Comparison of ENCODE assay signal across 22 cellular contexts in the genomic region with DNA sequence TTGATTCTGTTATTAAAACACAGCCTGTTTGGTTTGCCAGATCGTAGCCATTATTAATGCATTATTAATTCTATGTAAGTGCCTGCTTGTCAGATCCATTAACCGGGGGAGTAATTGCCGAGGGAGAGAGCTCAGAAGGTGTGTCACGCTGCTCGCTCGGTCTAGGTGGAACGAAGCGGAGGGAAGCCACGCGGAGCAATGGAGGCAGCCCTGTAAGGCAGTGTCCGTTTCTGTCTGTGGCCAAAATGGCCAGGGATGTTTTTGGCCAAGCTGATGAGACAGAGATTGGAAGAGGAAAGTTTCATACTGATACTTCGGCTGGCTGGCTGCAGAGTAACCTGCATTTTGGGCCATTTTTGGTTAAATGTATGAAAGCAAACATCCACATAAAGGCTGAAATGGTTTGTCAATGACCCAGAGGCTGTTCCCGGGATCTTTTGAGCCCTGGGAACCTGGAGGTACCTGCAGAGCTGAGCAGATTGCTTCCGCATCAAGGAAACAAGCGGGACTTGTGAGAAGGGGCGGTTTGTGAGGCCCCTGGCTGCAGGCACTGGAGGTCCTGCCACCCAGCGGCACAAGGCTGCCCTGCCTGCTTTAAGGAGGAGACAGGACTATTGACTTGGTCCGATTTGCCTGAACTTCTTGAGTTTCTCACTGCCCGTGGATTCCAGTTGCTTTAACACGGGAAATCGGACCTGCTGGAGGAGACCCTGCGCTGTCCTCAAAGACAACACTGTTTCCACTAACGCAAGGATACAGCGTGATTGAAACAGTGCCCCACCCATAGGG.
A peak's percentile ranks its signal among the peaks of the same experiment; 100 is the strongest.
DNase-seq lines count a peak whose midpoint lies in the region; ATAC-seq, FAIRE-seq and TF ChIP-seq lines count a peak whose summit lies in the region.
"Had no signal": no experiment of that assay in that cellular context is flagged by ENCODE, and none has a peak within 500 bp of the region (broad histone marks: within the 10 kb centered on the region; RNA-seq: fewer than 3 reads in every experiment).

No MANE protein-coding gene starts in this region.

- 53% methylated on average over 23 of the region's 24 CpGs for WGBS in A549 (ENCODE audit: missing lambda C conversion rate)
- WGBS in H9 (ENCODE audit: extremely low coverage, insufficient read length, low lambda C conversion rate): no CpG with 5 or more reads among the region's 24 CpGs
- 82 to 85% methylated on average over 12 to 24 of the region's 24 CpGs for WGBS in transverse colon (ENCODE audit: low coverage in 1 of 2), 2 donors

- H3K79me2 ChIP-seq in H9 (ENCODE audit: insufficient read depth, low read length) (no peaks in the 10 kb centered on the region), neural cell (replicated peaks; ENCODE audit: insufficient read depth, low read length) (no peaks in the 10 kb centered on the region)

- no peak overlapping the region for H3K23ac ChIP-seq in H9 (ENCODE audit: insufficient read length, low read depth, low read length)

- POLR2A ChIA-PET in A549 (lab: Yijun Ruan, JAX): no interaction called here

- ATAC-seq in A549 (peak; percentile 25 to 67; a peak in 3 of 6 replicates), GM18502 (IDR thresholded peaks at IDR 0.05; ENCODE audit: poor library complexity, unreplicated experiment) (no peak)
- ATAC-seq: CD8-positive, alpha-beta T cell; GM12878; stimulated activated naive B cell treated with anti-CD40 and anti-IgM and Interleukin-4, amounts not matched to agents 10 μg/mL and 1 μg/mL and 100 μg/mL, for 72 hours had no signal

- H3K9me3 Mint-ChIP-seq in H9: peaks cover 0 to under 1% of the 10 kb centered on the region in 2 experiments; a peak in 1 of 5 replicates
- H3K9me3 Mint-ChIP-seq: CD8-positive, alpha-beta T cell; immature natural killer cell; stimulated activated naive B cell treated with anti-CD40 and anti-IgM and Interleukin-4, amounts not matched to agents 10 μg/mL and 1 μg/mL and 100 μg/mL, for 72 hours had no signal

- H3K18ac ChIP-seq in H9 (ENCODE audit: insufficient read length, low read depth, low read length): no peak overlapping the region

- no peak overlapping the region for H3K56ac ChIP-seq in H9 (ENCODE audit: insufficient read length, low read depth, low read length)

- no peak overlapping the region for H2BK120ac ChIP-seq in H9 (ENCODE audit: low read depth, low read length, poor library complexity, severe bottlenecking)

- H3K4me3 ChIP-seq in A549 (no peak overlapping the region), choroid plexus epithelial cell (ENCODE audit: low read depth, low read length) (no peak overlapping the region), neural cell (ENCODE audit: low read length) (peak overlapping the region; percentile 51), transverse colon (no peak overlapping the region)
- H3K4me3 ChIP-seq: GM12878, lung, ovary, thyroid gland had no signal

- H3K4ac ChIP-seq in H9 (ENCODE audit: low read depth, low read length): no peak overlapping the region

- H3K79me1 ChIP-seq in H9 (ENCODE audit: insufficient read depth, low read depth, low read length, poor library complexity, severe bottlenecking): no peaks in the 10 kb centered on the region

- H3K27ac ChIP-seq in A549 (no peak overlapping the region), H9 (ENCODE audit: insufficient read length, low read depth, low read length) (no peak overlapping the region), neural cell (ENCODE audit: low read length) (peak overlapping the region; percentile 95), caudate nucleus (ENCODE audit: low read depth, low read length) (no peak overlapping the region), transverse colon (no peak overlapping the region)
- H3K27ac ChIP-seq: ovary, thyroid gland had no signal

- peaks cover 65% of the 10 kb centered on the region for H3K27me3 Mint-ChIP-seq in H9 (ENCODE audit: low read depth)

- no peaks in the 10 kb centered on the region for H3K23me2 ChIP-seq in H9 (ENCODE audit: insufficient read length, low read depth, low read length, poor library complexity, severe bottlenecking)

- no peak overlapping the region for H4K5ac ChIP-seq in H9 (ENCODE audit: insufficient read length, low read depth, low read length)

- H3K9ac ChIP-seq in H9 (ENCODE audit: extremely low read depth, insufficient read length, low read length) (no peak overlapping the region), neural cell (ENCODE audit: low read length) (peak overlapping the region; percentile 69)

- no peak overlapping the region for H2BK20ac ChIP-seq in H9 (ENCODE audit: low read depth, low read length, poor library complexity, severe bottlenecking)

- H2BK5ac ChIP-seq in H9 (ENCODE audit: insufficient read length, low read length): no peak overlapping the region

- H3K9me3 ChIP-seq in A549 (peaks cover under 1% of the 10 kb centered on the region; the same call in 1 of the 3 replicates), H9 (ENCODE audit: control insufficient read depth, low read depth, low read length) (no peaks in the 10 kb centered on the region), neural cell (ENCODE audit: low read length) (no peaks in the 10 kb centered on the region), transverse colon (no peaks in the 10 kb centered on the region)
- H3K9me3 ChIP-seq: ovary, thyroid gland had no signal

- TF ChIP-seq RAD21 in A549 (conservative IDR thresholded peaks at IDR 0.05 in 1 of 2, IDR thresholded peaks at IDR 0.05 in 1 of 2) (no peak), neural cell (conservative IDR thresholded peaks at IDR 0.05) (no peak)

- H3F3A ChIP-seq in neural cell (ENCODE audit: insufficient read depth, low read length, poor library complexity, severe bottlenecking): no peaks in the 10 kb centered on the region

- no peak overlapping the region for H3T11ph ChIP-seq in H9 (ENCODE audit: low read length)

- H2AK5ac ChIP-seq in H9 (ENCODE audit: insufficient read length, low read length): no peak overlapping the region

- no peaks in the 10 kb centered on the region for H3K36me3 ChIP-seq in neural cell (ENCODE audit: insufficient read depth, low read length)
- H3K36me3 ChIP-seq in transverse colon: no peaks in the 10 kb centered on the region
- H3K36me3 ChIP-seq: ovary, thyroid gland had no signal

- TF ChIP-seq EP300 in A549 (IDR thresholded peaks at IDR 0.05): no peak
- no peak for TF ChIP-seq EP300 in neural cell (conservative IDR thresholded peaks at IDR 0.05; ENCODE audit: poor library complexity, severe bottlenecking)
- TF ChIP-seq EP300 in transverse colon (IDR thresholded peaks at IDR 0.05; ENCODE audit: low read depth): no peak

- H2AFZ ChIP-seq in H9 (ENCODE audit: low read length) (no peak overlapping the region), neural cell (ENCODE audit: low read depth, low read length) (no peak overlapping the region)

- CTCF ChIA-PET in A549 (lab: Yijun Ruan, JAX): interaction anchor here (0.9 kb wide), 1 partner anchor 409 kb away, joined by 3 read pairs; no protein-coding TSS in a partner anchor

- H3K9me2 ChIP-seq in neural cell (ENCODE audit: insufficient read depth, low read length): no peaks in the 10 kb centered on the region

- H3K14ac ChIP-seq in H9 (ENCODE audit: insufficient read depth, low read length): no peak overlapping the region

- H4K20me1 ChIP-seq in H9 (ENCODE audit: control insufficient read depth, insufficient read depth, insufficient read length) (no peaks in the 10 kb centered on the region), neural cell (ENCODE audit: insufficient read depth) (no peaks in the 10 kb centered on the region)

- no peak overlapping the region for H2BK15ac ChIP-seq in H9 (ENCODE audit: low read depth, low read length)

- TF ChIP-seq CTCF in A549 (IDR thresholded peaks at IDR 0.05) (no peak), H9 (conservative IDR thresholded peaks at IDR 0.05) (peak; percentile 57), choroid plexus epithelial cell (conservative IDR thresholded peaks at IDR 0.05; ENCODE audit: low read depth, low read length) (peak; percentile 18), neural cell (IDR thresholded peaks at IDR 0.05; ENCODE audit: poor library complexity, severe bottlenecking) (no peak), transverse colon (IDR thresholded peaks at IDR 0.05) (no peak), GM10266 (IDR thresholded peaks at IDR 0.05; ENCODE audit: control insufficient read depth, insufficient read depth, low read depth, missing control alignments) (no peak)

- H3K4me3 Mint-ChIP-seq in H9: no peak overlapping the region
- H3K4me3 Mint-ChIP-seq: CD8-positive, alpha-beta T cell; immature natural killer cell; stimulated activated naive B cell treated with anti-CD40 and anti-IgM and Interleukin-4, amounts not matched to agents 10 μg/mL and 1 μg/mL and 100 μg/mL, for 72 hours had no signal

- no peak overlapping the region for H4K91ac ChIP-seq in H9 (ENCODE audit: insufficient read length, low read depth, low read length)

- H4K8ac ChIP-seq in H9 (replicated peaks; ENCODE audit: insufficient read length, low read depth, low read length): no peak overlapping the region

- H3K36me3 Mint-ChIP-seq in H9 (ENCODE audit: insufficient read depth in 1 of 3, low read depth in 3 of 3): no peaks in the 10 kb centered on the region
- H3K36me3 Mint-ChIP-seq: CD8-positive, alpha-beta T cell; immature natural killer cell; stimulated activated naive B cell treated with anti-CD40 and anti-IgM and Interleukin-4, amounts not matched to agents 10 μg/mL and 1 μg/mL and 100 μg/mL, for 72 hours had no signal

- H2BK12ac ChIP-seq in H9 (ENCODE audit: insufficient read length, low read depth, low read length): no peak overlapping the region

- H3K4me1 Mint-ChIP-seq in H9: peaks cover 36 to 46% of the 10 kb centered on the region in 2 experiments
- H3K4me1 Mint-ChIP-seq: immature natural killer cell had no signal

- intact Hi-C loops in transverse colon (cut with DNase I; ENCODE audit: low total_unique reads): no loop called here

- in situ Hi-C loops in transverse colon (cut with MboI; ENCODE audit: low pct_ligation_motif_present in 1 of 4, low pct_unique_long_range_greater_than_20kb in 1 of 4, low sequenced_read_pairs in 3 of 4): no loop called here

- TF ChIP-seq POLR2A in A549 (IDR thresholded peaks at IDR 0.05; ENCODE audit: low read length) (no peak), transverse colon (IDR thresholded peaks at IDR 0.05) (no peak)

- no peak for FAIRE-seq in A549 (lab: Jason Lieb, UNC)
- FAIRE-seq: GM12878 had no signal

- H3K27ac Mint-ChIP-seq in H9: no peak overlapping the region
- H3K27ac Mint-ChIP-seq: CD8-positive, alpha-beta T cell; immature natural killer cell; stimulated activated naive B cell treated with anti-CD40 and anti-IgM and Interleukin-4, amounts not matched to agents 10 μg/mL and 1 μg/mL and 100 μg/mL, for 72 hours had no signal

- DNase-seq in A549 (ENCODE audit: low read depth in 1 of 2, low spot score in 1 of 2): no peak
- DNase-seq in H9: peak; percentile 50
- no peak for DNase-seq in choroid plexus epithelial cell (ENCODE audit: low read depth)
- no peak for DNase-seq in caudate nucleus (lab: John Stamatoyannopoulos, UW)
- DNase-seq in transverse colon: no peak
- DNase-seq in GM10266 (ENCODE audit: extremely low spot score): no peak
- DNase-seq: activated CD4-positive, CD25-positive, alpha-beta regulatory T cell treated with anti-CD3 and anti-CD28 coated beads, Interleukin-2, amount 50 U/mL, for 72 hours; activated effector memory CD4-positive, alpha-beta T cell treated with Interleukin-2 at 50 U/mL for 16 hours; dermis blood vessel endothelial cell; immature natural killer cell; NCI-H2081; NCI-H446; stimulated activated CD4-positive, alpha-beta T cell treated with anti-CD3 and anti-CD28 coated beads, Interleukin-2, amount 100 ng/mL, for 24 hours; stimulated activated naive B cell treated with anti-CD40 and anti-IgM and Interleukin-4, amounts not matched to agents 10 μg/mL and 1 μg/mL and 100 μg/mL, for 72 hours; T1000; thyroid gland had no signal

- H3K4me2 ChIP-seq in A549 (no peak overlapping the region), H9 (ENCODE audit: insufficient read depth, insufficient read length, low read length) (no peak overlapping the region), neural cell (ENCODE audit: low read length) (no peak overlapping the region)

- H3K4me1 ChIP-seq in A549 (no peaks in the 10 kb centered on the region), H9 (ENCODE audit: insufficient read depth, low read length) (no peaks in the 10 kb centered on the region), transverse colon (no peaks in the 10 kb centered on the region)
- H3K4me1 ChIP-seq: thyroid gland had no signal

- no peaks in the 10 kb centered on the region for H3K27me3 ChIP-seq in H9 (ENCODE audit: insufficient read depth, low read length)
- H3K27me3 ChIP-seq in neural cell (ENCODE audit: insufficient read depth, low read depth, low read length): no peaks in the 10 kb centered on the region
- peaks cover 28% of the 10 kb centered on the region for H3K27me3 ChIP-seq in transverse colon
- H3K27me3 ChIP-seq: ovary, thyroid gland had no signal

Comparison
In these comparisons a context has a peak if more than half of its experiments do, and no peak if none do; other contexts are left out.
1. CTCF ChIP-seq: peak in H9 (single experiment) and choroid plexus epithelial cell (single experiment); none in A549 (single experiment), neural cell (single experiment), transverse colon (0 of 5) and GM10266 (single experiment).